ENCODE assay signal across 20 cellular contexts in genomic region chr11:7449841-7450214, GRCh38. TPM values are rescaled to one million over a fixed set of nuclear protein-coding genes. Genes with fewer than 3 reads are reported as not detected.
DNase-seq lines count a peak whose midpoint lies in the region; ATAC-seq, FAIRE-seq and TF ChIP-seq lines count a peak whose summit lies in the region.
"Had no signal": no experiment of that assay in that cellular context is flagged by ENCODE, and none has a peak within 500 bp of the region (broad histone marks: within the 10 kb centered on the region; RNA-seq: fewer than 3 reads in every experiment).

No MANE protein-coding gene starts in this region.

- H3K4me3 ChIP-seq in PC-3 (ENCODE audit: low read length) (no peak overlapping the region), foreskin fibroblast (ENCODE audit: low read depth in 1 of 2, low read length in 2 of 2) (no peak overlapping the region), retinal pigment epithelial cell (ENCODE audit: low read length) (no peak overlapping the region)
- H3K4me3 ChIP-seq: HAP-1 had no signal

- H3K9me2 ChIP-seq in PC-3 (replicated peaks; ENCODE audit: low read length): no peaks in the 10 kb centered on the region
- H3K9me2 ChIP-seq: SK-N-SH had no signal

- H2AFZ ChIP-seq in PC-3 (ENCODE audit: low read length): no peak overlapping the region

- no TSS peak for BruUV-seq in Calu3 (replicated peaks; lab: Mats Ljungman, UMichigan)
- BruUV-seq in PC-3 (replicated peaks; lab: Mats Ljungman, UMichigan): no TSS peak

- no peak overlapping the region for H3K27ac ChIP-seq in PC-3 (ENCODE audit: low read length)

- H3F3A ChIP-seq in PC-3 (ENCODE audit: low read length, unreplicated experiment): no peaks in the 10 kb centered on the region

- no peaks in the 10 kb centered on the region for H3K36me3 ChIP-seq in PC-3 (ENCODE audit: low read depth, low read length)
- H3K36me3 ChIP-seq: HAP-1 had no signal

- POLR2A ChIA-PET in PC-3 (lab: Charles Lee; ENCODE audit: unreplicated experiment): no interaction called here

- peaks cover 27% of the 10 kb centered on the region for H3K27me3 Mint-ChIP-seq in Calu3 (ENCODE audit: unreplicated experiment)
- H3K27me3 Mint-ChIP-seq in activated naive CD4-positive, alpha-beta T cell treated with anti-CD3 and anti-CD28 coated beads for 36 hours (ENCODE audit: low read depth): no peaks in the 10 kb centered on the region
- H3K27me3 Mint-ChIP-seq: B cell had no signal

- no peaks in the 10 kb centered on the region for H3K79me2 ChIP-seq in PC-3 (ENCODE audit: low read length)

- H3K4me2 ChIP-seq in PC-3 (ENCODE audit: low read length): no peak overlapping the region
- H3K4me2 ChIP-seq: SK-N-SH had no signal

- no peaks in the 10 kb centered on the region for H3K9me3 Mint-ChIP-seq in Calu3 (ENCODE audit: low read depth, unreplicated experiment)
- H3K9me3 Mint-ChIP-seq in activated naive CD4-positive, alpha-beta T cell treated with anti-CD3 and anti-CD28 coated beads for 36 hours: no peaks in the 10 kb centered on the region

- H3K4me3 Mint-ChIP-seq in Calu3 (ENCODE audit: low read depth, unreplicated experiment): no peak overlapping the region
- no peak overlapping the region for H3K4me3 Mint-ChIP-seq in activated naive CD4-positive, alpha-beta T cell treated with anti-CD3 and anti-CD28 coated beads for 36 hours
- H3K4me3 Mint-ChIP-seq: B cell had no signal

- H3K9me3 ChIP-seq in PC-3 (ENCODE audit: low read length): no peaks in the 10 kb centered on the region
- H3K9me3 ChIP-seq: HAP-1, SK-N-SH had no signal

- CTCF ChIA-PET in Calu3 (lab: Charles Lee): no interaction called here
- CTCF ChIA-PET in PC-3 (lab: Charles Lee): no interaction called here
- CTCF ChIA-PET in activated naive CD4-positive, alpha-beta T cell treated with anti-CD3 and anti-CD28 coated beads for 36 hours (lab: Charles Lee): interaction anchor here (1.0 to 2.2 kb wide), 2 partner anchors 8 to 637 kb away, joined by 3 to 10 read pairs; no protein-coding TSS in a partner anchor

- H3K4me1 ChIP-seq in PC-3 (ENCODE audit: insufficient read depth, low read length): no peaks in the 10 kb centered on the region

- intact Hi-C loops in Calu3 (cut with micrococcal nuclease; ENCODE audit: unreplicated experiment) (loop anchor here (10.0 kb wide), 1 partner anchor 215 kb away; no protein-coding TSS in a partner anchor), PC-3 (cut with micrococcal nuclease) (no loop called here)
- intact Hi-C loops in activated naive CD4-positive, alpha-beta T cell treated with anti-CD3 and anti-CD28 coated beads for 36 hours (cut with micrococcal nuclease): no loop called here

- H3K27me3 ChIP-seq in PC-3 (ENCODE audit: low read length): no peaks in the 10 kb centered on the region

- H3K4me1 Mint-ChIP-seq in Calu3 (ENCODE audit: low read depth, unreplicated experiment): peaks cover 14% of the 10 kb centered on the region
- H3K4me1 Mint-ChIP-seq in activated naive CD4-positive, alpha-beta T cell treated with anti-CD3 and anti-CD28 coated beads for 36 hours (ENCODE audit: low read depth): no peaks in the 10 kb centered on the region

- ATAC-seq in PC-3: peak; percentile 33; the same call in 1 of the 2 replicates
- ATAC-seq: Panc1 had no signal

- in situ Hi-C loops in KBM-7 (cut with MboI; ENCODE audit: low pct_unique_long_range_greater_than_20kb, low sequenced_read_pairs): no loop called here

- no peaks in the 10 kb centered on the region for H4K20me1 ChIP-seq in PC-3 (ENCODE audit: low read length)

- H3K9ac ChIP-seq in PC-3 (ENCODE audit: low read length): no peak overlapping the region
- H3K9ac ChIP-seq: SK-N-SH had no signal

- DNase-seq in Calu3 (peak; percentile 11), PC-3 (no peak), foreskin fibroblast (peak; percentile 42 to 68), retinal pigment epithelial cell (ENCODE audit: low read depth) (peak; percentile 11), DMS53 treated with DMSO at 0.1 percent for 48 hours (lab: John Stamatoyannopoulos, UW; ENCODE audit: unreplicated experiment) (no peak), KBM-7 (no peak), GM19239 (ENCODE audit: insufficient read length, low spot score) (no peak)
- no peak for DNase-seq in activated naive CD4-positive, alpha-beta T cell treated with anti-CD3 and anti-CD28 coated beads for 36 hours
- DNase-seq: DMS 273 treated with DMSO at 0.1 percent for 48 hours, IMR-90, NCI-H1092, NCI-H1694, NCI-H2107, NCI-H446 treated with DMSO at 0.1 percent for 48 hours, NCI-H774, Right ventricle myocardium superior, SK-N-SH had no signal

- TF ChIP-seq CTCF in Calu3 (IDR thresholded peaks at IDR 0.05; ENCODE audit: unreplicated experiment) (no peak), PC-3 (conservative IDR thresholded peaks at IDR 0.05; ENCODE audit: low read depth, low read length) (no peak), foreskin fibroblast (IDR thresholded peaks at IDR 0.05; ENCODE audit: low read depth, low read length) (no peak), retinal pigment epithelial cell (conservative IDR thresholded peaks at IDR 0.05; ENCODE audit: low read depth, low read length) (no peak)

- no peaks in the 10 kb centered on the region for H3K36me3 Mint-ChIP-seq in Calu3 (ENCODE audit: insufficient read depth, unreplicated experiment)
- H3K36me3 Mint-ChIP-seq in activated naive CD4-positive, alpha-beta T cell treated with anti-CD3 and anti-CD28 coated beads for 36 hours (ENCODE audit: low read depth): no peaks in the 10 kb centered on the region

- FAIRE-seq in GM19239 (lab: Jason Lieb, UNC): no peak

- H3K27ac Mint-ChIP-seq in Calu3 (ENCODE audit: unreplicated experiment): no peak overlapping the region
- no peak overlapping the region for H3K27ac Mint-ChIP-seq in activated naive CD4-positive, alpha-beta T cell treated with anti-CD3 and anti-CD28 coated beads for 36 hours

RNA-seq across cellular contexts. Expression of gene OLFML1, which starts 35.5 kb away (rescaled TPM):
- total RNA-seq in Calu3 (2022): not detected in 2 replicates
- not detected in 2 replicates for total RNA-seq in PC-3 (2014; rRNA removed)
- total RNA-seq in activated naive CD4-positive, alpha-beta T cell treated with anti-CD3 and anti-CD28 coated beads for 36 hours: not detected
- total RNA-seq: B cell had no signal

Comparison
In these comparisons a context has a peak if more than half of its experiments do, and no peak if none do; other contexts are left out.
1. DNase-seq: peak in Calu3 (single experiment), foreskin fibroblast (2 of 2) and retinal pigment epithelial cell (single experiment); none in PC-3 (single experiment), DMS53 treated with DMSO at 0.1 percent for 48 hours (single experiment), activated naive CD4-positive, alpha-beta T cell treated with anti-CD3 and anti-CD28 coated beads for 36 hours (single experiment), KBM-7 (single experiment) and GM19239 (single experiment).